Comparison of ENCODE assay signal across 8 cellular contexts in genomic region chrX:3962511-3963350, GRCh38.
DNase-seq lines count a peak whose midpoint lies in the region; ATAC-seq and TF ChIP-seq lines count a peak whose summit lies in the region.

No MANE protein-coding gene starts in this region.

- intact Hi-C loops in prostate gland (cut with DNase I) = no loop called here

- in situ Hi-C loops in HAP-1 (cut with MboI; ENCODE audit: low sequenced_read_pairs) = no loop called here

- no peaks in the 10 kb centered on the region; the same call in 1 of the 2 replicates for H3K27me3 ChIP-seq in HAP-1 (ENCODE audit: low read depth)
- no peaks in the 10 kb centered on the region for H3K27me3 ChIP-seq in smooth muscle cell (ENCODE audit: low read depth)
- no peaks in the 10 kb centered on the region for H3K27me3 ChIP-seq in prostate gland (replicated peaks; ENCODE audit: insufficient read depth)

- H3K4me1 ChIP-seq in HAP-1 (no peaks in the 10 kb centered on the region), smooth muscle cell (ENCODE audit: low read depth) (peaks cover 5% of the 10 kb centered on the region), prostate gland (replicated peaks) (no peaks in the 10 kb centered on the region)

- no peaks in the 10 kb centered on the region for H3F3A ChIP-seq in smooth muscle cell (ENCODE audit: low read depth)

- H3K27ac ChIP-seq in smooth muscle cell (ENCODE audit: low read depth) = no peak overlapping the region
- H3K27ac ChIP-seq in prostate gland = no peak overlapping the region

- TF ChIP-seq POLR2A in prostate gland (IDR thresholded peaks at IDR 0.05) = no peak

- 20% methylated on average over 15 of the region's 15 CpGs for WGBS in smooth muscle cell (ENCODE audit: low lambda C conversion rate)
- WGBS in prostate gland = 5% methylated on average over 15 of the region's 15 CpGs

- H4K20me1 ChIP-seq in smooth muscle cell (ENCODE audit: low read depth) = no peaks in the 10 kb centered on the region

- peak overlapping the region; percentile 82 for H2AFZ ChIP-seq in smooth muscle cell (ENCODE audit: low read depth)

- peak; percentile 45 for TF ChIP-seq CTCF in fibroblast of the aortic adventitia (IDR thresholded peaks at IDR 0.05; ENCODE audit: insufficient read depth, low read length)
- peak; percentile 74 for TF ChIP-seq CTCF in smooth muscle cell (IDR thresholded peaks at IDR 0.05; ENCODE audit: borderline replicate concordance, insufficient read depth, poor library complexity, severe bottlenecking)
- TF ChIP-seq CTCF in prostate gland (IDR thresholded peaks at IDR 0.05) = peak in 2 of 4 experiments; percentile 9 to 23

- H3K4me2 ChIP-seq in smooth muscle cell = peak overlapping the region; percentile 74

- H3K9ac ChIP-seq in smooth muscle cell (ENCODE audit: low read depth) = no peak overlapping the region

- H3K36me3 ChIP-seq in HAP-1 (replicated peaks) (no peaks in the 10 kb centered on the region), smooth muscle cell (ENCODE audit: low read depth) (no peaks in the 10 kb centered on the region), prostate gland (no peaks in the 10 kb centered on the region)

- H3K79me2 ChIP-seq in smooth muscle cell (ENCODE audit: low read depth) = no peaks in the 10 kb centered on the region

- ATAC-seq in HG02642 (IDR thresholded peaks at IDR 0.05; ENCODE audit: poor library complexity, unreplicated experiment) = no peak

- DNase-seq in EH (ENCODE audit: low read depth) (peak; percentile 19), HAP-1 (ENCODE audit: low spot score in 2 of 2) (peak; percentile 42 to 52), OCI-M1 (lab: John Stamatoyannopoulos, UW) (peak; percentile 70), fibroblast of the aortic adventitia (ENCODE audit: low read depth) (peak; percentile 27), smooth muscle cell (lab: John Stamatoyannopoulos, UW; ENCODE audit: unreplicated experiment) (no peak), activated T-cell treated with anti-CD3 and anti-CD28 coated beads for 4 hours (no peak), prostate gland (ENCODE audit: low spot score) (no peak)

- no peaks in the 10 kb centered on the region for H3K9me3 ChIP-seq in HAP-1
- H3K9me3 ChIP-seq in smooth muscle cell (replicated peaks; ENCODE audit: low read depth) = no peaks in the 10 kb centered on the region
- H3K9me3 ChIP-seq in prostate gland = no peaks in the 10 kb centered on the region

- H3K4me3 ChIP-seq in HAP-1 (no peak overlapping the region), fibroblast of the aortic adventitia (ENCODE audit: low read depth, low read length) (no peak overlapping the region), smooth muscle cell (peak overlapping the region; percentile 45), prostate gland (no peak overlapping the region)

Comparison
In these comparisons a context has a peak if more than half of its experiments do, and no peak if none do; other contexts are left out.
1. DNase-seq: peak in EH (single experiment), HAP-1 (2 of 2), OCI-M1 (single experiment) and fibroblast of the aortic adventitia (single experiment); none in smooth muscle cell (single experiment), activated T-cell treated with anti-CD3 and anti-CD28 coated beads for 4 hours (single experiment) and prostate gland (single experiment).